Comparison of ENCODE assay signal across 31 cellular contexts in genomic region chr13:113974304-113975281, GRCh38. TPM values are rescaled to one million over a fixed set of nuclear protein-coding genes. Genes with fewer than 3 reads are reported as not detected.
DNase-seq lines count a peak whose midpoint lies in the region; ATAC-seq and TF ChIP-seq lines count a peak whose summit lies in the region.
"Had no signal": no experiment of that assay in that cellular context is flagged by ENCODE, and none has a peak within 500 bp of the region (broad histone marks: within the 10 kb centered on the region; RNA-seq: fewer than 3 reads in every experiment).

No MANE protein-coding gene starts in this region.

- TF ChIP-seq EP300 in sigmoid colon (IDR thresholded peaks at IDR 0.05): no peak

- H3K9me3 ChIP-seq in right cardiac atrium (ENCODE audit: control insufficient read depth, low read length) (no peaks in the 10 kb centered on the region), sigmoid colon (no peaks in the 10 kb centered on the region)
- H3K9me3 ChIP-seq: breast epithelium, colonic mucosa, MG63, transverse colon had no signal

- DNase-seq in CD14-positive monocyte (ENCODE audit: low spot score) (peak; percentile 42), RWPE1 (ENCODE audit: low spot score) (no peak), right cardiac atrium (peak in 2 of 3 donors; percentile 37 to 58), sigmoid colon (peak; percentile 58), left lobe of liver (ENCODE audit: low spot score) (no peak), NCI-H2081 treated with DMSO at 0.1 percent for 48 hours (lab: John Stamatoyannopoulos, UW) (no peak), GM03348 (ENCODE audit: low spot score) (no peak)
- DNase-seq: activated CD4-positive, alpha-beta T cell treated with anti-CD3 and anti-CD28 coated beads for 1 hour; activated CD8-positive, alpha-beta T cell treated with anti-CD3 and anti-CD28 coated beads for 36 hours; activated naive CD4-positive, alpha-beta T cell treated with anti-CD3 and anti-CD28 coated beads, Interleukin-2, amount 50 U/mL, for 16 hours; amygdala; colonic mucosa; effector CD8-positive, alpha-beta T cell; HCEC 1CT; immature natural killer cell; MG63; naive B cell; NCI-H1105; NCI-H1930; NCI-H526; occipital lobe; SHP77 treated with DMSO at 0.1 percent for 48 hours; stimulated activated CD4-positive, alpha-beta T cell treated with anti-CD3 and anti-CD28 coated beads, Interleukin-2, amount 100 ng/mL, for 24 hours; stimulated activated CD8-positive, alpha-beta memory T cell treated with anti-CD3 and anti-CD28 coated beads, Interleukin-4, amount 100 ng/mL, for 48 hours; transverse colon had no signal

- peaks cover 0 to 3% (median 0%) of the 10 kb centered on the region in 3 donors for H3K27me3 Mint-ChIP-seq in CD14-positive monocyte (ENCODE audit: low read depth in 3 of 3)
- H3K27me3 Mint-ChIP-seq: activated CD8-positive, alpha-beta T cell treated with anti-CD3 and anti-CD28 coated beads for 36 hours; naive B cell; stimulated activated naive CD8-positive, alpha-beta T cell treated with anti-CD3 and anti-CD28 coated beads, Interleukin-15, Interleukin-2, amounts not matched to agents 100 ng/mL and 50 ng/mL, for 24 hours had no signal

- H3K9me3 Mint-ChIP-seq in CD14-positive monocyte: peaks cover 0 to 2% (median 0%) of the 10 kb centered on the region in 7 donors
- H3K9me3 Mint-ChIP-seq: activated CD8-positive, alpha-beta T cell treated with anti-CD3 and anti-CD28 coated beads for 36 hours; activated T-helper 2 cell treated with anti-CD3 and anti-CD28 coated beads, Interferon-gamma antibody, Interleukin-2, Interleukin-4, amounts not matched to agents 10 μg/mL and 5 μg/mL and 100 μg/mL, durations not matched to agents 14 hours and 24 hours and 36 hours; mesothelial cell of epicardium; naive B cell; stimulated activated naive CD8-positive, alpha-beta T cell treated with anti-CD3 and anti-CD28 coated beads, Interleukin-15, Interleukin-2, amounts not matched to agents 100 ng/mL and 50 ng/mL, for 24 hours had no signal

- H3K36me3 Mint-ChIP-seq in CD14-positive monocyte: peaks cover 50 to 68% of the 10 kb centered on the region in 2 donors
- H3K36me3 Mint-ChIP-seq: mesothelial cell of epicardium had no signal

- H3K27ac Mint-ChIP-seq in CD14-positive monocyte: peak overlapping the region in 1 of 7 donors; percentile 35
- H3K27ac Mint-ChIP-seq: activated CD8-positive, alpha-beta T cell treated with anti-CD3 and anti-CD28 coated beads for 36 hours; activated T-helper 2 cell treated with anti-CD3 and anti-CD28 coated beads, Interferon-gamma antibody, Interleukin-2, Interleukin-4, amounts not matched to agents 10 μg/mL and 5 μg/mL and 100 μg/mL, durations not matched to agents 14 hours and 24 hours and 36 hours; mesothelial cell of epicardium; naive B cell; stimulated activated naive CD8-positive, alpha-beta T cell treated with anti-CD3 and anti-CD28 coated beads, Interleukin-15, Interleukin-2, amounts not matched to agents 100 ng/mL and 50 ng/mL, for 24 hours had no signal

- ATAC-seq in right cardiac atrium (no peak), left lobe of liver (no peak), GM19035 (IDR thresholded peaks at IDR 0.05; ENCODE audit: unreplicated experiment) (no peak)
- ATAC-seq: activated CD8-positive, alpha-beta T cell treated with anti-CD3 and anti-CD28 coated beads for 36 hours had no signal

- H3K4me1 ChIP-seq in right cardiac atrium (ENCODE audit: control insufficient read depth, insufficient read depth, low read length) (no peaks in the 10 kb centered on the region), sigmoid colon (peaks cover 0 to 29% (median 25%) of the 10 kb centered on the region in 4 donors)

- no peak for TF ChIP-seq CTCF in CD14-positive monocyte (IDR thresholded peaks at IDR 0.05)
- TF ChIP-seq CTCF in RWPE1 (conservative IDR thresholded peaks at IDR 0.05; ENCODE audit: low read depth): no peak
- TF ChIP-seq CTCF in sigmoid colon (IDR thresholded peaks at IDR 0.05): no peak

- CTCF ChIA-PET in RWPE1 (lab: Yijun Ruan, JAX): no interaction called here

- H3K36me3 ChIP-seq in sigmoid colon: peaks cover 4 to 47% (median 17%) of the 10 kb centered on the region in 4 donors
- H3K36me3 ChIP-seq: breast epithelium, colonic mucosa, transverse colon had no signal

- no peak for TF ChIP-seq POLR2A in sigmoid colon (IDR thresholded peaks at IDR 0.05)

- H3K4me3 Mint-ChIP-seq in CD14-positive monocyte: no peak overlapping the region
- H3K4me3 Mint-ChIP-seq: activated CD8-positive, alpha-beta T cell treated with anti-CD3 and anti-CD28 coated beads for 36 hours; immature natural killer cell; mesothelial cell of epicardium; naive B cell; stimulated activated naive CD8-positive, alpha-beta T cell treated with anti-CD3 and anti-CD28 coated beads, Interleukin-15, Interleukin-2, amounts not matched to agents 100 ng/mL and 50 ng/mL, for 24 hours had no signal

- no peaks in the 10 kb centered on the region for H3K4me1 Mint-ChIP-seq in CD14-positive monocyte

- H3K4me3 ChIP-seq in right cardiac atrium (ENCODE audit: low read length): no peak overlapping the region
- no peak overlapping the region for H3K4me3 ChIP-seq in sigmoid colon
- H3K4me3 ChIP-seq: breast epithelium, colonic mucosa, MG63, transverse colon had no signal

- 93% methylated on average over 49 of the region's 56 CpGs for WGBS in right cardiac atrium
- WGBS in sigmoid colon, 2 donors: 92% methylated on average over 49 to 50 of the region's 56 CpGs

- H3K27ac ChIP-seq in RWPE1 (peak overlapping the region; percentile 48), right cardiac atrium (ENCODE audit: low read length) (no peak overlapping the region), sigmoid colon (no peak overlapping the region)
- H3K27ac ChIP-seq: colonic mucosa, KMS-11, transverse colon had no signal

- H3K27me3 ChIP-seq in right cardiac atrium (ENCODE audit: control insufficient read depth, insufficient read depth) (no peaks in the 10 kb centered on the region), sigmoid colon (no peaks in the 10 kb centered on the region)
- H3K27me3 ChIP-seq: breast epithelium, colonic mucosa, MG63, transverse colon had no signal

- intact Hi-C loops in CD14-positive monocyte (cut with micrococcal nuclease) (no loop called here), right cardiac atrium (cut with DNase I) (no loop called here), sigmoid colon (cut with DNase I) (no loop called here)

- POLR2A ChIA-PET in RWPE1 (lab: Yijun Ruan, JAX; ENCODE audit: low non-redundant PET): no interaction called here

RNA-seq across cellular contexts. Expression of gene C13orf46, which starts 0.7 kb away (rescaled TPM):
- polyA plus RNA-seq in CD14-positive monocyte (under 1 TPM in 1 of 2 donors, not detected in 1; 0.05 TPM), right cardiac atrium (0.20 TPM), sigmoid colon (1 to 10 TPM in 1 of 3 donors, under 1 TPM in 1, not detected in 1; 0.23 to 1.2 TPM)
- total RNA-seq in right cardiac atrium (under 1 TPM; 0.21 to 0.76 (median 0.38) TPM), sigmoid colon (10 to 100 TPM in 1 of 4 donors, under 1 TPM in 2, not detected in 1; 0.71 to 11.9 (median 0.81) TPM), left lobe of liver (1.1 TPM)

Comparison
In these comparisons a context has a peak if more than half of its experiments do, and no peak if none do; other contexts are left out.
1. DNase-seq: peak in CD14-positive monocyte (single experiment), right cardiac atrium (2 of 3) and sigmoid colon (single experiment); none in RWPE1 (single experiment), left lobe of liver (single experiment), NCI-H2081 treated with DMSO at 0.1 percent for 48 hours (single experiment) and GM03348 (single experiment).